ENCODE assay signal across 13 cellular contexts in genomic region chr20:43750774-43751166, GRCh38. TPM values are rescaled to one million over a fixed set of nuclear protein-coding genes. Genes with fewer than 3 reads are reported as not detected.
A peak's percentile ranks its signal among the peaks of the same experiment; 100 is the strongest.
DNase-seq lines count a peak whose midpoint lies in the region; ATAC-seq and TF ChIP-seq lines count a peak whose summit lies in the region.
"Had no signal": no experiment of that assay in that cellular context is flagged by ENCODE, and none has a peak within 500 bp of the region (broad histone marks: within the 10 kb centered on the region; RNA-seq: fewer than 3 reads in every experiment).

No MANE protein-coding gene starts in this region.

- H3K27me3 ChIP-seq in gastroesophageal sphincter (peaks cover 12% of the 10 kb centered on the region), endodermal cell (ENCODE audit: control insufficient read depth, insufficient read depth, low read length, poor library complexity, severe bottlenecking) (no peaks in the 10 kb centered on the region)
- H3K27me3 ChIP-seq: SJSA1 had no signal

- POLR2A ChIA-PET in activated CD4-positive, alpha-beta memory T cell treated with anti-CD3 and anti-CD28 coated beads for 36 hours (lab: Charles Lee): interaction anchor here (0.8 to 1.9 kb wide), 12 partner anchors 14 to 330 kb away, joined by 3 to 10 read pairs (median 4); partner anchors contain the start of gene SRSF6

- H3K27ac Mint-ChIP-seq in CD14-positive monocyte: peak overlapping the region in 4 of 7 donors; percentile 7 to 72 (median 53)
- peak overlapping the region; percentile 90 for H3K27ac Mint-ChIP-seq in activated CD4-positive, alpha-beta memory T cell treated with anti-CD3 and anti-CD28 coated beads for 36 hours
- no peak overlapping the region for H3K27ac Mint-ChIP-seq in endodermal cell
- H3K27ac Mint-ChIP-seq: WTC11 had no signal

- H3K4me3 Mint-ChIP-seq in CD14-positive monocyte: peak overlapping the region in 1 of 2 donors; percentile 78
- no peak overlapping the region for H3K4me3 Mint-ChIP-seq in activated CD4-positive, alpha-beta memory T cell treated with anti-CD3 and anti-CD28 coated beads for 36 hours
- H3K4me3 Mint-ChIP-seq in endodermal cell: no peak overlapping the region
- H3K4me3 Mint-ChIP-seq: WTC11 had no signal

- TF ChIP-seq EP300 in gastroesophageal sphincter (IDR thresholded peaks at IDR 0.05): no peak

- TF ChIP-seq CTCF in CD14-positive monocyte (IDR thresholded peaks at IDR 0.05) (no peak), gastroesophageal sphincter (IDR thresholded peaks at IDR 0.05) (no peak), endodermal cell (conservative IDR thresholded peaks at IDR 0.05) (no peak)

- CTCF ChIA-PET in activated CD4-positive, alpha-beta memory T cell treated with anti-CD3 and anti-CD28 coated beads for 36 hours (lab: Charles Lee): interaction anchor here (0.8 to 5.5 kb wide), 26 partner anchors 12 to 439 kb away, joined by 3 to 109 read pairs (median 5); no protein-coding TSS in a partner anchor

- TF ChIP-seq POLR2A in gastroesophageal sphincter (IDR thresholded peaks at IDR 0.05) (no peak), erythroblast (IDR thresholded peaks at IDR 0.05; ENCODE audit: low read length) (no peak)

- H3K36me3 Mint-ChIP-seq in CD14-positive monocyte: peaks cover 11 to 13% of the 10 kb centered on the region in 2 donors
- H3K36me3 Mint-ChIP-seq in activated CD4-positive, alpha-beta memory T cell treated with anti-CD3 and anti-CD28 coated beads for 36 hours: peaks cover 5% of the 10 kb centered on the region
- peaks cover 2% of the 10 kb centered on the region for H3K36me3 Mint-ChIP-seq in endodermal cell (ENCODE audit: low read depth)
- H3K36me3 Mint-ChIP-seq: WTC11 had no signal

- peak overlapping the region; percentile 71 to 86 (median 85) for H3K27ac ChIP-seq in gastroesophageal sphincter
- no peak overlapping the region for H3K27ac ChIP-seq in endodermal cell (ENCODE audit: low read depth, low read length)
- H3K27ac ChIP-seq: SJSA1, suprapubic skin had no signal

- H3K9me3 ChIP-seq in gastroesophageal sphincter (no peaks in the 10 kb centered on the region), endodermal cell (ENCODE audit: control insufficient read depth, low read length) (no peaks in the 10 kb centered on the region)
- H3K9me3 ChIP-seq: SJSA1, suprapubic skin had no signal

- ATAC-seq in GM18517 (IDR thresholded peaks at IDR 0.05; ENCODE audit: unreplicated experiment): peak; percentile 1
- ATAC-seq in gastroesophageal sphincter: no peak
- no peak for ATAC-seq in GM19467 (IDR thresholded peaks at IDR 0.05; ENCODE audit: unreplicated experiment)
- ATAC-seq: left ventricle myocardium superior, WTC11 had no signal

- peaks cover 8 to 29% (median 16%) of the 10 kb centered on the region in 7 donors for H3K9me3 Mint-ChIP-seq in CD14-positive monocyte
- peaks cover 7% of the 10 kb centered on the region for H3K9me3 Mint-ChIP-seq in activated CD4-positive, alpha-beta memory T cell treated with anti-CD3 and anti-CD28 coated beads for 36 hours
- H3K9me3 Mint-ChIP-seq in endodermal cell: peaks cover 2% of the 10 kb centered on the region

- H3K9ac ChIP-seq in endodermal cell (ENCODE audit: extremely low read depth, low read length, poor library complexity, severe bottlenecking): no peak overlapping the region

- intact Hi-C loops in CD14-positive monocyte (cut with micrococcal nuclease): loop anchor here (2.0 to 5.0 kb wide), 2 partner anchors 192 to 330 kb away; no protein-coding TSS in a partner anchor
- intact Hi-C loops in activated CD4-positive, alpha-beta memory T cell treated with anti-CD3 and anti-CD28 coated beads for 36 hours (cut with micrococcal nuclease): loop anchor here (1.0 to 10.0 kb wide), 12 partner anchors 14 to 444 kb away; partner anchors contain the start of gene TOX2

- DNase-seq in CD14-positive monocyte (ENCODE audit: low spot score) (no peak), erythroblast (lab: John Stamatoyannopoulos, UW) (no peak), endodermal cell (no peak)
- no peak for DNase-seq in activated CD4-positive, alpha-beta memory T cell treated with anti-CD3 and anti-CD28 coated beads for 36 hours
- DNase-seq: left ventricle myocardium superior, NCI-H2029 treated with DMSO at 0.1 percent for 48 hours had no signal

- H3K36me3 ChIP-seq in gastroesophageal sphincter: no peaks in the 10 kb centered on the region
- H3K36me3 ChIP-seq in endodermal cell (ENCODE audit: control insufficient read depth, insufficient read depth, low read length): no peaks in the 10 kb centered on the region
- H3K36me3 ChIP-seq: SJSA1, suprapubic skin had no signal

- H3K4me3 ChIP-seq in gastroesophageal sphincter (no peak overlapping the region), endodermal cell (ENCODE audit: low read length) (no peak overlapping the region)
- H3K4me3 ChIP-seq: SJSA1, suprapubic skin had no signal

- peaks cover 34 to 55% (median 46%) of the 10 kb centered on the region in 3 donors for H3K27me3 Mint-ChIP-seq in CD14-positive monocyte (ENCODE audit: low read depth in 3 of 3)
- peaks cover 20% of the 10 kb centered on the region for H3K27me3 Mint-ChIP-seq in activated CD4-positive, alpha-beta memory T cell treated with anti-CD3 and anti-CD28 coated beads for 36 hours
- H3K27me3 Mint-ChIP-seq in endodermal cell (ENCODE audit: insufficient read depth): peaks cover 3% of the 10 kb centered on the region

- H3K4me1 ChIP-seq in gastroesophageal sphincter (peaks cover 0 to 37% (median 0%) of the 10 kb centered on the region in 3 donors), endodermal cell (ENCODE audit: control insufficient read depth, insufficient read depth, low read length) (peaks cover 6% of the 10 kb centered on the region)

- H3K4me1 Mint-ChIP-seq in CD14-positive monocyte (peaks cover 62% of the 10 kb centered on the region), endodermal cell (peaks cover 22% of the 10 kb centered on the region)
- H3K4me1 Mint-ChIP-seq in activated CD4-positive, alpha-beta memory T cell treated with anti-CD3 and anti-CD28 coated beads for 36 hours (ENCODE audit: low read depth): peaks cover 42% of the 10 kb centered on the region

RNA-seq across cellular contexts. Expression of gene GTSF1L, which starts 24.0 kb away (rescaled TPM):
- not detected for polyA plus RNA-seq in CD14-positive monocyte
- total RNA-seq in activated CD4-positive, alpha-beta memory T cell treated with anti-CD3 and anti-CD28 coated beads for 36 hours: not detected
- total RNA-seq in gastroesophageal sphincter: not detected
- total RNA-seq in endodermal cell: not detected
- polyA plus RNA-seq in endodermal cell (2013, experiment 1 of 2): not detected
- polyA plus RNA-seq in endodermal cell (2013, experiment 2 of 2): not detected
- total RNA-seq: left ventricle myocardium superior, SJSA1, suprapubic skin, WTC11 had no signal
- polyA plus RNA-seq: neural cell had no signal
